24 cellular contexts compared by ENCODE assay signal in genomic region chr11:2144549-2145220, GRCh38. TPM values are rescaled to one million over a fixed set of nuclear protein-coding genes. Genes with fewer than 3 reads are reported as not detected.
DNase-seq lines count a peak whose midpoint lies in the region; ATAC-seq and TF ChIP-seq lines count a peak whose summit lies in the region.
"Had no signal": no experiment of that assay in that cellular context is flagged by ENCODE, and none has a peak within 500 bp of the region (broad histone marks: within the 10 kb centered on the region; RNA-seq: fewer than 3 reads in every experiment).

No MANE protein-coding gene starts in this region.

- no peaks in the 10 kb centered on the region for H3K79me1 ChIP-seq in H9 (ENCODE audit: insufficient read depth, low read depth, low read length, poor library complexity, severe bottlenecking)

- CTCF ChIA-PET in PC-9 (lab: Charles Lee): no interaction called here

- peaks cover 16% of the 10 kb centered on the region for H3K36me3 ChIP-seq in BE2C
- H3K36me3 ChIP-seq in right lobe of liver: peaks cover 0 to 39% (median 18%) of the 10 kb centered on the region in 4 donors
- no peaks in the 10 kb centered on the region for H3K36me3 ChIP-seq in gastrocnemius medialis
- no peaks in the 10 kb centered on the region for H3K36me3 ChIP-seq in PC-9 (ENCODE audit: low read depth)
- H3K36me3 ChIP-seq: Peyer's patch, SJSA1, spleen had no signal

- H3K4me2 ChIP-seq in H9 (ENCODE audit: insufficient read depth, insufficient read length, low read length) (peak overlapping the region; percentile 25), PC-9 (no peak overlapping the region)

- no peaks in the 10 kb centered on the region; a peak in 1 of 7 replicates for H3K36me3 Mint-ChIP-seq in H9 (ENCODE audit: insufficient read depth in 1 of 3, low read depth in 3 of 3)
- H3K36me3 Mint-ChIP-seq: activated naive CD8-positive, alpha-beta T cell treated with anti-CD3 and anti-CD28 coated beads, Interleukin-2, amount 10 ng/mL, durations not matched to agents 7 days and 5 days; CD4-positive, CD25-positive, alpha-beta regulatory T cell had no signal

- no peaks in the 10 kb centered on the region for H3K9me3 ChIP-seq in BE2C
- no peaks in the 10 kb centered on the region for H3K9me3 ChIP-seq in H9 (ENCODE audit: control insufficient read depth, low read depth, low read length)
- H3K9me3 ChIP-seq in right lobe of liver: no peaks in the 10 kb centered on the region
- H3K9me3 ChIP-seq in gastrocnemius medialis: no peaks in the 10 kb centered on the region
- H3K9me3 ChIP-seq in PC-9 (ENCODE audit: insufficient read depth, low read depth): no peaks in the 10 kb centered on the region
- H3K9me3 ChIP-seq: Peyer's patch, spleen had no signal

- POLR2A ChIA-PET in PC-9 (lab: Charles Lee; ENCODE audit: unreplicated experiment): no interaction called here

- H2AK5ac ChIP-seq in H9 (ENCODE audit: insufficient read length, low read length): no peak overlapping the region

- H2AFZ ChIP-seq in H9 (ENCODE audit: low read length) (no peak overlapping the region), PC-9 (no peak overlapping the region)

- no peak overlapping the region for H3K27ac ChIP-seq in H9 (ENCODE audit: insufficient read length, low read depth, low read length)
- no peak overlapping the region for H3K27ac ChIP-seq in right lobe of liver
- H3K27ac ChIP-seq in gastrocnemius medialis: no peak overlapping the region
- no peak overlapping the region for H3K27ac ChIP-seq in PC-9
- H3K27ac ChIP-seq: Peyer's patch, SJSA1, spleen had no signal

- H3K56ac ChIP-seq in H9 (ENCODE audit: insufficient read length, low read depth, low read length): no peak overlapping the region

- H2BK20ac ChIP-seq in H9 (ENCODE audit: low read depth, low read length, poor library complexity, severe bottlenecking): no peak overlapping the region

- H3K9me3 Mint-ChIP-seq in H9: peaks cover 2 to 9% of the 10 kb centered on the region in 2 experiments; a peak in 3 of 5 replicates
- H3K9me3 Mint-ChIP-seq: activated B cell treated with CpG ODN at 0.5 μM for 24 hours; activated naive CD8-positive, alpha-beta T cell treated with anti-CD3 and anti-CD28 coated beads, Interleukin-2, amount 10 ng/mL, durations not matched to agents 7 days and 5 days; CD4-positive, CD25-positive, alpha-beta regulatory T cell had no signal

- no peak overlapping the region for H2BK12ac ChIP-seq in H9 (ENCODE audit: insufficient read length, low read depth, low read length)

- H3K23me2 ChIP-seq in H9 (ENCODE audit: insufficient read length, low read depth, low read length, poor library complexity, severe bottlenecking): no peaks in the 10 kb centered on the region

- H3K4ac ChIP-seq in H9 (ENCODE audit: low read depth, low read length): no peak overlapping the region

- H3K79me2 ChIP-seq in H9 (ENCODE audit: insufficient read depth, low read length) (no peaks in the 10 kb centered on the region), PC-9 (ENCODE audit: low read depth) (no peaks in the 10 kb centered on the region)

- intact Hi-C loops in right lobe of liver (cut with DNase I) (loop anchor here in 1 of 2 donors (10.0 kb wide), 1 partner anchor 270 kb away; no protein-coding TSS in a partner anchor), gastrocnemius medialis (cut with DNase I; ENCODE audit: low total_unique reads) (loop anchor here (5.0 kb wide), 1 partner anchor 52 kb away; no protein-coding TSS in a partner anchor), PC-9 (cut with micrococcal nuclease; ENCODE audit: unreplicated experiment) (no loop called here)

- no peak for TF ChIP-seq POLR2A in right lobe of liver (IDR thresholded peaks at IDR 0.05)
- no peak for TF ChIP-seq POLR2A in gastrocnemius medialis (IDR thresholded peaks at IDR 0.05)

- peak overlapping the region; percentile 77 for H3K4me3 ChIP-seq in BE2C (ENCODE audit: low read depth, low read length)
- H3K4me3 ChIP-seq in right lobe of liver: no peak overlapping the region
- H3K4me3 ChIP-seq in gastrocnemius medialis: peak overlapping the region in 3 of 4 donors; percentile 19 to 54 (median 27)
- H3K4me3 ChIP-seq in PC-9: no peak overlapping the region
- H3K4me3 ChIP-seq: Peyer's patch had no signal

- H4K20me1 ChIP-seq in H9 (ENCODE audit: control insufficient read depth, insufficient read depth, insufficient read length) (peaks cover 2% of the 10 kb centered on the region), PC-9 (ENCODE audit: insufficient read depth) (no peaks in the 10 kb centered on the region)

- no peak overlapping the region for H2BK120ac ChIP-seq in H9 (ENCODE audit: low read depth, low read length, poor library complexity, severe bottlenecking)

- no CpG with 5 or more reads among the region's 18 CpGs for WGBS in H9 (ENCODE audit: extremely low coverage, insufficient read length, low lambda C conversion rate)
- WGBS in right lobe of liver (ENCODE audit: insufficient coverage, low coverage, low lambda C conversion rate, missing lambda C conversion rate): 39% methylated on average over 6 of the region's 18 CpGs

- no peak overlapping the region for H3T11ph ChIP-seq in H9 (ENCODE audit: low read length)

- no peak overlapping the region for H4K8ac ChIP-seq in H9 (replicated peaks; ENCODE audit: insufficient read length, low read depth, low read length)

- no peaks in the 10 kb centered on the region; the same call in 1 of the 2 replicates for H3K27me3 ChIP-seq in BE2C
- peaks cover 84% of the 10 kb centered on the region for H3K27me3 ChIP-seq in H9 (ENCODE audit: insufficient read depth, low read length)
- H3K27me3 ChIP-seq in right lobe of liver: no peaks in the 10 kb centered on the region
- peaks cover 63 to 75% (median 66%) of the 10 kb centered on the region in 3 donors for H3K27me3 ChIP-seq in gastrocnemius medialis
- peaks cover 15% of the 10 kb centered on the region; the same call in 1 of the 2 replicates for H3K27me3 ChIP-seq in PC-9 (ENCODE audit: insufficient read depth, low read depth)

- DNase-seq in BE2C (no peak), H9 (no peak), right lobe of liver (no peak), gastrocnemius medialis (no peak), amniotic stem cell (lab: John Stamatoyannopoulos, UW) (no peak), PC-9 (no peak)
- DNase-seq: activated B cell treated with CpG ODN at 0.5 μM for 24 hours; activated naive CD8-positive, alpha-beta T cell treated with anti-CD3 and anti-CD28 coated beads, Interleukin-2, amount 10 ng/mL, durations not matched to agents 7 days and 5 days; caudate nucleus; CD4-positive, CD25-positive, alpha-beta regulatory T cell; head of caudate nucleus; kidney glomerular epithelial cell; NCI-H1092 treated with DMSO at 0.1 percent for 48 hours; NCI-H2029 treated with DMSO at 0.1 percent for 48 hours; NCI-H526; occipital lobe; Peyer's patch; spleen had no signal

- BruUV-seq in PC-9 (replicated peaks; lab: Mats Ljungman, UMichigan): no TSS peak

- H3K4me1 ChIP-seq in BE2C (peaks cover 12% of the 10 kb centered on the region), H9 (ENCODE audit: insufficient read depth, low read length) (no peaks in the 10 kb centered on the region), right lobe of liver (peaks cover 0 to 4% (median 0%) of the 10 kb centered on the region in 4 donors), gastrocnemius medialis (peaks cover 7 to 15% of the 10 kb centered on the region in 2 donors), PC-9 (replicated peaks; ENCODE audit: insufficient read depth) (peaks cover 13% of the 10 kb centered on the region)

- ATAC-seq in right lobe of liver: peak in 3 of 4 donors; percentile 5 to 51 (median 19)
- no peak for ATAC-seq in gastrocnemius medialis
- no peak for ATAC-seq in HG03469 (IDR thresholded peaks at IDR 0.05; ENCODE audit: unreplicated experiment)

- no peak for TF ChIP-seq CTCF in BE2C (IDR thresholded peaks at IDR 0.05; ENCODE audit: low read depth, low read length)
- no peak for TF ChIP-seq CTCF in H9 (conservative IDR thresholded peaks at IDR 0.05)
- TF ChIP-seq CTCF in right lobe of liver (IDR thresholded peaks at IDR 0.05): no peak
- TF ChIP-seq CTCF in gastrocnemius medialis (IDR thresholded peaks at IDR 0.05 in 4 of 5, conservative IDR thresholded peaks at IDR 0.05 in 1 of 5): no peak
- TF ChIP-seq CTCF in PC-9 (conservative IDR thresholded peaks at IDR 0.05): no peak

- in situ Hi-C loops in gastrocnemius medialis (cut with MboI; ENCODE audit: low sequenced_read_pairs in 4 of 4): loop anchor here in 1 of 4 donors (25.0 kb wide), 1 partner anchor 107 kb away; no protein-coding TSS in a partner anchor

- H3K9me2 ChIP-seq in PC-9 (ENCODE audit: insufficient read depth): no peaks in the 10 kb centered on the region

- H3K4me3 Mint-ChIP-seq in H9: peak overlapping the region in 1 of 2 experiments; percentile 17; a peak in 1 of 5 replicates
- H3K4me3 Mint-ChIP-seq: activated B cell treated with CpG ODN at 0.5 μM for 24 hours; activated naive CD8-positive, alpha-beta T cell treated with anti-CD3 and anti-CD28 coated beads, Interleukin-2, amount 10 ng/mL, durations not matched to agents 7 days and 5 days had no signal

- H2BK15ac ChIP-seq in H9 (ENCODE audit: low read depth, low read length): no peak overlapping the region

- no peak overlapping the region for H3K9ac ChIP-seq in H9 (ENCODE audit: extremely low read depth, insufficient read length, low read length)

- peaks cover 99% of the 10 kb centered on the region for H3K27me3 Mint-ChIP-seq in H9 (ENCODE audit: low read depth)

- H3K14ac ChIP-seq in H9 (ENCODE audit: insufficient read depth, low read length): no peak overlapping the region

- no peak overlapping the region for H3K27ac Mint-ChIP-seq in H9
- H3K27ac Mint-ChIP-seq: activated B cell treated with CpG ODN at 0.5 μM for 24 hours; activated naive CD8-positive, alpha-beta T cell treated with anti-CD3 and anti-CD28 coated beads, Interleukin-2, amount 10 ng/mL, durations not matched to agents 7 days and 5 days; CD4-positive, CD25-positive, alpha-beta regulatory T cell had no signal

- H3K4me1 Mint-ChIP-seq in H9: peaks cover 8 to 32% of the 10 kb centered on the region in 2 experiments; a peak in 3 of 4 replicates

- no peak overlapping the region for H3K23ac ChIP-seq in H9 (ENCODE audit: insufficient read length, low read depth, low read length)

- H3F3A ChIP-seq in PC-9 (ENCODE audit: insufficient read depth, low read depth): peaks cover 16% of the 10 kb centered on the region

- no peak overlapping the region for H2BK5ac ChIP-seq in H9 (ENCODE audit: insufficient read length, low read length)

- H4K5ac ChIP-seq in H9 (ENCODE audit: insufficient read length, low read depth, low read length): no peak overlapping the region

- H3K18ac ChIP-seq in H9 (ENCODE audit: insufficient read length, low read depth, low read length): no peak overlapping the region

- no peak overlapping the region for H4K91ac ChIP-seq in H9 (ENCODE audit: insufficient read length, low read depth, low read length)

RNA-seq across cellular contexts. Expression of gene IGF2, which starts 5.5 kb away (rescaled TPM):
- polyA plus RNA-seq in BE2C (2012; ENCODE audit: insufficient read depth, insufficient read length, low read depth): 468 TPM
- total RNA-seq in H9 (2021): 2.8 and 3.1 TPM in 2 replicates
- total RNA-seq in right lobe of liver: 100 to 1,000 TPM in 5 of 6 experiments, 10 to 100 TPM in 1; 86.6 to 289 (median 177) TPM
- total RNA-seq in gastrocnemius medialis: 10 to 100 TPM; 21.6 to 42.4 (median 29.2) TPM
- total RNA-seq in PC-9 (2021): 0.15 and 0.24 TPM in 2 replicates
- total RNA-seq: activated B cell treated with CpG ODN at 0.5 μM for 24 hours; activated naive CD8-positive, alpha-beta T cell treated with anti-CD3 and anti-CD28 coated beads, Interleukin-2, amount 10 ng/mL, durations not matched to agents 7 days and 5 days had no signal
- polyA plus RNA-seq: CD4-positive, CD25-positive, alpha-beta regulatory T cell had no signal

RNA-seq across cellular contexts. Expression of gene INS, which starts 16.3 kb away (rescaled TPM):
- polyA plus RNA-seq in BE2C (2012; ENCODE audit: insufficient read depth, insufficient read length, low read depth): not detected
- not detected in 2 replicates for total RNA-seq in H9 (2021)
- total RNA-seq in right lobe of liver: not detected
- total RNA-seq in gastrocnemius medialis: not detected
- not detected in 2 replicates for total RNA-seq in PC-9 (2021)
- total RNA-seq: activated B cell treated with CpG ODN at 0.5 μM for 24 hours; activated naive CD8-positive, alpha-beta T cell treated with anti-CD3 and anti-CD28 coated beads, Interleukin-2, amount 10 ng/mL, durations not matched to agents 7 days and 5 days; astrocyte; CD4-positive, CD25-positive, alpha-beta regulatory T cell; fibroblast of villous mesenchyme; occipital lobe; Peyer's patch; SJSA1; subcutaneous adipose tissue; ureter had no signal
- polyA plus RNA-seq: CD4-positive, CD25-positive, alpha-beta regulatory T cell had no signal

RNA-seq across cellular contexts. Expression of gene TH, which starts 26.9 kb away (rescaled TPM):
- 141 TPM for polyA plus RNA-seq in BE2C (2012; ENCODE audit: insufficient read depth, insufficient read length, low read depth)
- not detected in 2 replicates for total RNA-seq in H9 (2021)
- total RNA-seq in right lobe of liver: under 1 TPM in 2 of 6 experiments, not detected in 4; 0.51 to 0.64 TPM
- total RNA-seq in gastrocnemius medialis: not detected
- total RNA-seq in PC-9 (2021): 2.2 and 2.5 TPM in 2 replicates
- total RNA-seq: activated B cell treated with CpG ODN at 0.5 μM for 24 hours; activated naive CD8-positive, alpha-beta T cell treated with anti-CD3 and anti-CD28 coated beads, Interleukin-2, amount 10 ng/mL, durations not matched to agents 7 days and 5 days; astrocyte; CD4-positive, CD25-positive, alpha-beta regulatory T cell; fibroblast of villous mesenchyme; occipital lobe; SJSA1; subcutaneous adipose tissue had no signal
- polyA plus RNA-seq: CD4-positive, CD25-positive, alpha-beta regulatory T cell had no signal

Comparison
In these comparisons a context has a peak if more than half of its experiments do, and no peak if none do; other contexts are left out.
1. H3K4me3 ChIP-seq: peak in BE2C (single experiment) and gastrocnemius medialis (3 of 4); none in right lobe of liver (0 of 3) and PC-9 (single experiment).
2. ATAC-seq: peak in right lobe of liver (3 of 4); none in gastrocnemius medialis (0 of 2) and HG03469 (single experiment).